In genomic region chr3:38346584-38347410, GRCh38 we compare ENCODE assay signal across 1 cellular context.
TF ChIP-seq lines count a peak whose summit lies in the region.

Gene XYLB (plus strand): TSS chr3:38346785. CDS start chr3:38346869, 84 bp downstream.

TF ChIP-seq in HEK293, 187 proteins besides CTCF, POLR2A, EP300 and RAD21 (continued from another document and continues in another):
- TF ChIP-seq, protein P1, sequence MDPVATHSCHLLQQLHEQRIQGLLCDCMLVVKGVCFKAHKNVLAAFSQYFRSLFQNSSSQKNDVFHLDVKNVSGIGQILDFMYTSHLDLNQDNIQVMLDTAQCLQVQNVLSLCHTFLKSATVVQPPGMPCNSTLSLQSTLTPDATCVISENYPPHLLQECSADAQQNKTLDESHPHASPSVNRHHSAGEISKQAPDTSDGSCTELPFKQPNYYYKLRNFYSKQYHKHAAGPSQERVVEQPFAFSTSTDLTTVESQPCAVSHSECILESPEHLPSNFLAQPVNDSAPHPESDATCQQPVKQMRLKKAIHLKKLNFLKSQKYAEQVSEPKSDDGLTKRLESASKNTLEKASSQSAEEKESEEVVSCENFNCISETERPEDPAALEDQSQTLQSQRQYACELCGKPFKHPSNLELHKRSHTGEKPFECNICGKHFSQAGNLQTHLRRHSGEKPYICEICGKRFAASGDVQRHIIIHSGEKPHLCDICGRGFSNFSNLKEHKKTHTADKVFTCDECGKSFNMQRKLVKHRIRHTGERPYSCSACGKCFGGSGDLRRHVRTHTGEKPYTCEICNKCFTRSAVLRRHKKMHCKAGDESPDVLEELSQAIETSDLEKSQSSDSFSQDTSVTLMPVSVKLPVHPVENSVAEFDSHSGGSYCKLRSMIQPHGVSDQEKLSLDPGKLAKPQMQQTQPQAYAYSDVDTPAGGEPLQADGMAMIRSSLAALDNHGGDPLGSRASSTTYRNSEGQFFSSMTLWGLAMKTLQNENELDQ (tag by site-specific recombination; IDR thresholded peaks at IDR 0.05; ENCODE audit: low read depth) = no peak
- TF ChIP-seq, protein P2, sequence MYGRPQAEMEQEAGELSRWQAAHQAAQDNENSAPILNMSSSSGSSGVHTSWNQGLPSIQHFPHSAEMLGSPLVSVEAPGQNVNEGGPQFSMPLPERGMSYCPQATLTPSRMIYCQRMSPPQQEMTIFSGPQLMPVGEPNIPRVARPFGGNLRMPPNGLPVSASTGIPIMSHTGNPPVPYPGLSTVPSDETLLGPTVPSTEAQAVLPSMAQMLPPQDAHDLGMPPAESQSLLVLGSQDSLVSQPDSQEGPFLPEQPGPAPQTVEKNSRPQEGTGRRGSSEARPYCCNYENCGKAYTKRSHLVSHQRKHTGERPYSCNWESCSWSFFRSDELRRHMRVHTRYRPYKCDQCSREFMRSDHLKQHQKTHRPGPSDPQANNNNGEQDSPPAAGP (tag by site-specific recombination; IDR thresholded peaks at IDR 0.05) = peak; percentile 53; the same call in 1 of the 2 replicates
- TF ChIP-seq ZNF24 (tag by site-specific recombination; IDR thresholded peaks at IDR 0.05) (no peak), ZNF211 (tag by site-specific recombination; IDR thresholded peaks at IDR 0.05; ENCODE audit: low read depth) (no peak), EGR2 (tag by site-specific recombination; IDR thresholded peaks at IDR 0.05; ENCODE audit: low read depth) (0 out of 2 replicates have a peak, but pooled peaks have one; percentile 18), FEZF1 (tag by site-specific recombination; IDR thresholded peaks at IDR 0.05) (no peak), ZBTB17 (tag by site-specific recombination; IDR thresholded peaks at IDR 0.05) (peak; percentile 47; the same call in 1 of the 2 replicates), ZNF624 (tag by site-specific recombination; IDR thresholded peaks at IDR 0.05) (no peak), ZNF138 (tag by site-specific recombination; IDR thresholded peaks at IDR 0.05; ENCODE audit: borderline replicate concordance) (no peak), ZNF571 (tag by site-specific recombination; IDR thresholded peaks at IDR 0.05) (no peak), ZNF202 (tag by site-specific recombination; IDR thresholded peaks at IDR 0.05; ENCODE audit: borderline replicate concordance) (no peak), AEBP2 (tag by site-specific recombination; IDR thresholded peaks at IDR 0.05; ENCODE audit: borderline replicate concordance) (no peak), ZBTB48 (tag by site-specific recombination; IDR thresholded peaks at IDR 0.05) (0 out of 2 replicates have a peak, but pooled peaks have one; percentile 26), KLF8 (tag by site-specific recombination; IDR thresholded peaks at IDR 0.05) (peak; percentile 75; the same call in 1 of the 2 replicates), KLF1 (tag by site-specific recombination; IDR thresholded peaks at IDR 0.05) (peak; percentile 59), PATZ1 (tag by site-specific recombination; IDR thresholded peaks at IDR 0.05) (peak; percentile 83), ZNF398 (tag by site-specific recombination; IDR thresholded peaks at IDR 0.05) (peak; percentile 78), ZNF561 (tag by site-specific recombination; IDR thresholded peaks at IDR 0.05; ENCODE audit: borderline replicate concordance) (peak; percentile 50; the same call in 1 of the 2 replicates), ZNF837 (tag by site-specific recombination; IDR thresholded peaks at IDR 0.05) (no peak), TRIM28 (IDR thresholded peaks at IDR 0.05; ENCODE audit: borderline replicate concordance, low read length) (no peak), MZF1 (tag by site-specific recombination; IDR thresholded peaks at IDR 0.05; ENCODE audit: borderline replicate concordance) (no peak), IKZF3 (tag by site-specific recombination; IDR thresholded peaks at IDR 0.05) (no peak), ZNF501 (tag by site-specific recombination; IDR thresholded peaks at IDR 0.05) (peak; percentile 60), ZNF155 (tag by site-specific recombination; IDR thresholded peaks at IDR 0.05) (no peak), ZNF221 (tag by site-specific recombination; IDR thresholded peaks at IDR 0.05; ENCODE audit: borderline replicate concordance) (no peak), ZNF184 (tag by site-specific recombination; IDR thresholded peaks at IDR 0.05) (no peak), PRDM2 (tag by site-specific recombination; IDR thresholded peaks at IDR 0.05; ENCODE audit: borderline replicate concordance) (no peak)
- TF ChIP-seq, protein P3, sequence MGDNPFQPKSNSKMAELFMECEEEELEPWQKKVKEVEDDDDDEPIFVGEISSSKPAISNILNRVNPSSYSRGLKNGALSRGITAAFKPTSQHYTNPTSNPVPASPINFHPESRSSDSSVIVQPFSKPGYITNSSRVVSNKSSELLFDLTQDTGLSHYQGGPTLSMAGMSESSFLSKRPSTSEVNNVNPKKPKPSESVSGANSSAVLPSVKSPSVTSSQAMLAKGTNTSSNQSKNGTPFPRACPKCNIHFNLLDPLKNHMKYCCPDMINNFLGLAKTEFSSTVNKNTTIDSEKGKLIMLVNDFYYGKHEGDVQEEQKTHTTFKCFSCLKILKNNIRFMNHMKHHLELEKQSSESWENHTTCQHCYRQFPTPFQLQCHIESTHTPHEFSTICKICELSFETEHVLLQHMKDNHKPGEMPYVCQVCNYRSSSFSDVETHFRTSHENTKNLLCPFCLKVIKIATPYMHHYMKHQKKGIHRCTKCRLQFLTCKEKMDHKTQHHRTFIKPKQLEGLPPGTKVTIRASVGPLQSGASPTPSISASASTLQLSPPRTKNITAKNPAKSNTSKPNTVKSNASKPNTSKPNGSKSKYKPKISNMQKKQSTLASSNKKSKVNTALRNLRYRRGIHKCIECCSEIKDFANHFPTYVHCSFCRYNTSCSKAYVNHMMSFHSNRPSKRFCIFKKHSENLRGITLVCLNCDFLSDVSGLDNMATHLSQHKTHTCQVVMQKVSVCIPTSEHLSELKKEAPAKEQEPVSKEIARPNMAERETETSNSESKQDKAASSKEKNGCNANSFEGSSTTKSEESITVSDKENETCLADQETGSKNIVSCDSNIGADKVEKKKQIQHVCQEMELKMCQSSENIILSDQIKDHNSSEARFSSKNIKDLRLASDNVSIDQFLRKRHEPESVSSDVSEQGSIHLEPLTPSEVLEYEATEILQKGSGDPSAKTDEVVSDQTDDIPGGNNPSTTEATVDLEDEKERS (tag by site-specific recombination; IDR thresholded peaks at IDR 0.05) = no peak
- TF ChIP-seq, protein P4, sequence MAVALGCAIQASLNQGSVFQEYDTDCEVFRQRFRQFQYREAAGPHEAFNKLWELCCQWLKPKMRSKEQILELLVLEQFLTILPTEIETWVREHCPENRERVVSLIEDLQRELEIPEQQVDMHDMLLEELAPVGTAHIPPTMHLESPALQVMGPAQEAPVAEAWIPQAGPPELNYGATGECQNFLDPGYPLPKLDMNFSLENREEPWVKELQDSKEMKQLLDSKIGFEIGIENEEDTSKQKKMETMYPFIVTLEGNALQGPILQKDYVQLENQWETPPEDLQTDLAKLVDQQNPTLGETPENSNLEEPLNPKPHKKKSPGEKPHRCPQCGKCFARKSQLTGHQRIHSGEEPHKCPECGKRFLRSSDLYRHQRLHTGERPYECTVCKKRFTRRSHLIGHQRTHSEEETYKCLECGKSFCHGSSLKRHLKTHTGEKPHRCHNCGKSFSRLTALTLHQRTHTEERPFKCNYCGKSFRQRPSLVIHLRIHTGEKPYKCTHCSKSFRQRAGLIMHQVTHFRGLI (tag by site-specific recombination; IDR thresholded peaks at IDR 0.05) = peak; percentile 43; the same call in 1 of the 2 replicates
- TF ChIP-seq, protein P5, sequence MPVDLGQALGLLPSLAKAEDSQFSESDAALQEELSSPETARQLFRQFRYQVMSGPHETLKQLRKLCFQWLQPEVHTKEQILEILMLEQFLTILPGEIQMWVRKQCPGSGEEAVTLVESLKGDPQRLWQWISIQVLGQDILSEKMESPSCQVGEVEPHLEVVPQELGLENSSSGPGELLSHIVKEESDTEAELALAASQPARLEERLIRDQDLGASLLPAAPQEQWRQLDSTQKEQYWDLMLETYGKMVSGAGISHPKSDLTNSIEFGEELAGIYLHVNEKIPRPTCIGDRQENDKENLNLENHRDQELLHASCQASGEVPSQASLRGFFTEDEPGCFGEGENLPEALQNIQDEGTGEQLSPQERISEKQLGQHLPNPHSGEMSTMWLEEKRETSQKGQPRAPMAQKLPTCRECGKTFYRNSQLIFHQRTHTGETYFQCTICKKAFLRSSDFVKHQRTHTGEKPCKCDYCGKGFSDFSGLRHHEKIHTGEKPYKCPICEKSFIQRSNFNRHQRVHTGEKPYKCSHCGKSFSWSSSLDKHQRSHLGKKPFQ (tag by site-specific recombination; IDR thresholded peaks at IDR 0.05) = no peak
- TF ChIP-seq, protein P6, sequence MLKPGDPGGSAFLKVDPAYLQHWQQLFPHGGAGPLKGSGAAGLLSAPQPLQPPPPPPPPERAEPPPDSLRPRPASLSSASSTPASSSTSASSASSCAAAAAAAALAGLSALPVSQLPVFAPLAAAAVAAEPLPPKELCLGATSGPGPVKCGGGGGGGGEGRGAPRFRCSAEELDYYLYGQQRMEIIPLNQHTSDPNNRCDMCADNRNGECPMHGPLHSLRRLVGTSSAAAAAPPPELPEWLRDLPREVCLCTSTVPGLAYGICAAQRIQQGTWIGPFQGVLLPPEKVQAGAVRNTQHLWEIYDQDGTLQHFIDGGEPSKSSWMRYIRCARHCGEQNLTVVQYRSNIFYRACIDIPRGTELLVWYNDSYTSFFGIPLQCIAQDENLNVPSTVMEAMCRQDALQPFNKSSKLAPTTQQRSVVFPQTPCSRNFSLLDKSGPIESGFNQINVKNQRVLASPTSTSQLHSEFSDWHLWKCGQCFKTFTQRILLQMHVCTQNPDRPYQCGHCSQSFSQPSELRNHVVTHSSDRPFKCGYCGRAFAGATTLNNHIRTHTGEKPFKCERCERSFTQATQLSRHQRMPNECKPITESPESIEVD (tag by site-specific recombination; IDR thresholded peaks at IDR 0.05) = no peak
